Comparison of ENCODE assay signal across 1 cellular context in genomic region chr2:191847764-191848163, GRCh38.
TF ChIP-seq lines count a peak whose summit lies in the region.

No MANE protein-coding gene starts in this region.

TF ChIP-seq in GM23338, 12 proteins besides CTCF, POLR2A, EP300 and RAD21 (continued from another document):
- no peak for TF ChIP-seq ZNF462 (CRISPR knock-in tag; IDR thresholded peaks at IDR 0.05)
- TF ChIP-seq ZNF114 (CRISPR knock-in tag; IDR thresholded peaks at IDR 0.05), result no peak
- TF ChIP-seq ETS1 (IDR thresholded peaks at IDR 0.05), result no peak
- no peak for TF ChIP-seq POLR2AphosphoS5 (IDR thresholded peaks at IDR 0.05; ENCODE audit: low read depth)
- TF ChIP-seq EZH2phosphoT487 (IDR thresholded peaks at IDR 0.05; ENCODE audit: unreplicated experiment), result no peak
- no peak for TF ChIP-seq STAT1 (IDR thresholded peaks at IDR 0.05; ENCODE audit: unreplicated experiment)
- TF ChIP-seq ZNF331 (CRISPR knock-in tag; IDR thresholded peaks at IDR 0.05; ENCODE audit: low read depth), result no peak
TF ChIP-seq in GM23338: peak in this region for 0.
